Comparison of ENCODE assay signal across 1 cellular context in the genomic region with DNA sequence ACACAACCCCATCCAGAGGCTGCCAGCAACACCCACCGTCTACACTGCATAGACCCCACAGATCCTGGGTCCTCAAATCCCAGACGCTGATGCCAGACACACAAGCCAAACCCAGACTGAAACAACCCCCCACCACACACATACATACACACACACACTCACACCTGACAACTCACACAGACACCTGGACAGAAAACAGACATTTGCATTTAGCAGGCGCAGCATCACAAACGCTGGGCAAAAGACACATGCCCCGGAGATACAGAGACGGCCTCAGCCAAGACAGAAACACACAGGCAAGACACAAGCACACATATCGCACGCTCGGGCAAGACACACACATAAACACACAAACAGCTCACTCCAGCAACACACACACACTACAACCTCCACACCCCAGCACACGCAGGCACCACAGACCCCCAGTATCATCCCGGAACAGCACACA.
A peak's percentile ranks its signal among the peaks of the same experiment; 100 is the strongest.
TF ChIP-seq lines count a peak whose summit lies in the region.

No MANE protein-coding gene starts in this region.

TF ChIP-seq in K562, 482 proteins besides CTCF, POLR2A, EP300 and RAD21 (continues in another document):
- TF ChIP-seq HMGXB4 (CRISPR knock-in tag; IDR thresholded peaks at IDR 0.05) (0 out of 2 replicates have a peak, but pooled peaks have one; percentile 5), CHD1 (IDR thresholded peaks at IDR 0.05; ENCODE audit: low read length) (peak; percentile 98), WHSC1 (IDR thresholded peaks at IDR 0.05; ENCODE audit: low read length) (no peak), HLTF (IDR thresholded peaks at IDR 0.05) (peak; percentile 92), EP400 (IDR thresholded peaks at IDR 0.05) (peak; percentile 20; the same call in 1 of the 2 replicates), SP1 (CRISPR knock-in tag; IDR thresholded peaks at IDR 0.05) (no peak; the same call in 1 of the 2 replicates), ARNT (IDR thresholded peaks at IDR 0.05) (peak in 1 of 2 experiments; percentile 38; a peak in 1 of 4 replicates), NFE2L1 (tag; IDR thresholded peaks at IDR 0.05; ENCODE audit: borderline replicate concordance, low read depth) (no peak), ZNF311 (CRISPR knock-in tag; IDR thresholded peaks at IDR 0.05) (no peak), ZNF717 (CRISPR knock-in tag; IDR thresholded peaks at IDR 0.05) (no peak), ZFX (CRISPR knock-in tag; IDR thresholded peaks at IDR 0.05) (peak; percentile 18; the same call in 1 of the 2 replicates), ZZZ3 (IDR thresholded peaks at IDR 0.05) (no peak), ZNF282 (CRISPR knock-in tag; IDR thresholded peaks at IDR 0.05) (no peak), NR1H2 (CRISPR knock-in tag; IDR thresholded peaks at IDR 0.05) (no peak), NBN (IDR thresholded peaks at IDR 0.05; ENCODE audit: low read depth) (no peak; the same call in 1 of the 2 replicates), SPI1 (IDR thresholded peaks at IDR 0.05; ENCODE audit: borderline replicate concordance, low read depth, low read length) (no peak), SRSF1 (IDR thresholded peaks at IDR 0.05; ENCODE audit: low read depth, low read length) (no peak), STAG1 (CRISPR knock-in tag; IDR thresholded peaks at IDR 0.05; ENCODE audit: borderline replicate concordance) (no peak), NCOR1 (IDR thresholded peaks at IDR 0.05) (0 out of 2 replicates have a peak, but pooled peaks have one; percentile 20), ZNF280A (IDR thresholded peaks at IDR 0.05; ENCODE audit: low read depth, partially characterized antibody) (peak; percentile 70), ZNF354B (CRISPR knock-in tag; IDR thresholded peaks at IDR 0.05) (no peak), HDGF (IDR thresholded peaks at IDR 0.05) (0 out of 2 replicates have a peak, but pooled peaks have one; percentile 62)
- TF ChIP-seq, protein P1, sequence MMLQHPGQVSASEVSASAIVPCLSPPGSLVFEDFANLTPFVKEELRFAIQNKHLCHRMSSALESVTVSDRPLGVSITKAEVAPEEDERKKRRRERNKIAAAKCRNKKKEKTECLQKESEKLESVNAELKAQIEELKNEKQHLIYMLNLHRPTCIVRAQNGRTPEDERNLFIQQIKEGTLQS (IDR thresholded peaks at IDR 0.05), result no peak
- TF ChIP-seq, protein P1 (CRISPR knock-in tag; conservative IDR thresholded peaks at IDR 0.05), result 0 out of 2 replicates have a peak, but pooled peaks have one; percentile 25
- TF ChIP-seq, protein P2, sequence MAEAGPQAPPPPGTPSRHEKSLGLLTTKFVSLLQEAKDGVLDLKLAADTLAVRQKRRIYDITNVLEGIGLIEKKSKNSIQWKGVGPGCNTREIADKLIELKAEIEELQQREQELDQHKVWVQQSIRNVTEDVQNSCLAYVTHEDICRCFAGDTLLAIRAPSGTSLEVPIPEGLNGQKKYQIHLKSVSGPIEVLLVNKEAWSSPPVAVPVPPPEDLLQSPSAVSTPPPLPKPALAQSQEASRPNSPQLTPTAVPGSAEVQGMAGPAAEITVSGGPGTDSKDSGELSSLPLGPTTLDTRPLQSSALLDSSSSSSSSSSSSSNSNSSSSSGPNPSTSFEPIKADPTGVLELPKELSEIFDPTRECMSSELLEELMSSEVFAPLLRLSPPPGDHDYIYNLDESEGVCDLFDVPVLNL (CRISPR knock-in tag; IDR thresholded peaks at IDR 0.05; ENCODE audit: low read depth), result no peak
- TF ChIP-seq, protein P3, sequence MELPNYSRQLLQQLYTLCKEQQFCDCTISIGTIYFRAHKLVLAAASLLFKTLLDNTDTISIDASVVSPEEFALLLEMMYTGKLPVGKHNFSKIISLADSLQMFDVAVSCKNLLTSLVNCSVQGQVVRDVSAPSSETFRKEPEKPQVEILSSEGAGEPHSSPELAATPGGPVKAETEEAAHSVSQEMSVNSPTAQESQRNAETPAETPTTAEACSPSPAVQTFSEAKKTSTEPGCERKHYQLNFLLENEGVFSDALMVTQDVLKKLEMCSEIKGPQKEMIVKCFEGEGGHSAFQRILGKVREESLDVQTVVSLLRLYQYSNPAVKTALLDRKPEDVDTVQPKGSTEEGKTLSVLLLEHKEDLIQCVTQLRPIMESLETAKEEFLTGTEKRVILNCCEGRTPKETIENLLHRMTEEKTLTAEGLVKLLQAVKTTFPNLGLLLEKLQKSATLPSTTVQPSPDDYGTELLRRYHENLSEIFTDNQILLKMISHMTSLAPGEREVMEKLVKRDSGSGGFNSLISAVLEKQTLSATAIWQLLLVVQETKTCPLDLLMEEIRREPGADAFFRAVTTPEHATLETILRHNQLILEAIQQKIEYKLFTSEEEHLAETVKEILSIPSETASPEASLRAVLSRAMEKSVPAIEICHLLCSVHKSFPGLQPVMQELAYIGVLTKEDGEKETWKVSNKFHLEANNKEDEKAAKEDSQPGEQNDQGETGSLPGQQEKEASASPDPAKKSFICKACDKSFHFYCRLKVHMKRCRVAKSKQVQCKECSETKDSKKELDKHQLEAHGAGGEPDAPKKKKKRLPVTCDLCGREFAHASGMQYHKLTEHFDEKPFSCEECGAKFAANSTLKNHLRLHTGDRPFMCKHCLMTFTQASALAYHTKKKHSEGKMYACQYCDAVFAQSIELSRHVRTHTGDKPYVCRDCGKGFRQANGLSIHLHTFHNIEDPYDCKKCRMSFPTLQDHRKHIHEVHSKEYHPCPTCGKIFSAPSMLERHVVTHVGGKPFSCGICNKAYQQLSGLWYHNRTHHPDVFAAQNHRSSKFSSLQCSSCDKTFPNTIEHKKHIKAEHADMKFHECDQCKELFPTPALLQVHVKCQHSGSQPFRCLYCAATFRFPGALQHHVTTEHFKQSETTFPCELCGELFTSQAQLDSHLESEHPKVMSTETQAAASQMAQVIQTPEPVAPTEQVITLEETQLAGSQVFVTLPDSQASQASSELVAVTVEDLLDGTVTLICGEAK (IDR thresholded peaks at IDR 0.05), result peak; percentile 44
- TF ChIP-seq, protein P3 (CRISPR knock-in tag; IDR thresholded peaks at IDR 0.05), result no peak
- TF ChIP-seq, protein P4, sequence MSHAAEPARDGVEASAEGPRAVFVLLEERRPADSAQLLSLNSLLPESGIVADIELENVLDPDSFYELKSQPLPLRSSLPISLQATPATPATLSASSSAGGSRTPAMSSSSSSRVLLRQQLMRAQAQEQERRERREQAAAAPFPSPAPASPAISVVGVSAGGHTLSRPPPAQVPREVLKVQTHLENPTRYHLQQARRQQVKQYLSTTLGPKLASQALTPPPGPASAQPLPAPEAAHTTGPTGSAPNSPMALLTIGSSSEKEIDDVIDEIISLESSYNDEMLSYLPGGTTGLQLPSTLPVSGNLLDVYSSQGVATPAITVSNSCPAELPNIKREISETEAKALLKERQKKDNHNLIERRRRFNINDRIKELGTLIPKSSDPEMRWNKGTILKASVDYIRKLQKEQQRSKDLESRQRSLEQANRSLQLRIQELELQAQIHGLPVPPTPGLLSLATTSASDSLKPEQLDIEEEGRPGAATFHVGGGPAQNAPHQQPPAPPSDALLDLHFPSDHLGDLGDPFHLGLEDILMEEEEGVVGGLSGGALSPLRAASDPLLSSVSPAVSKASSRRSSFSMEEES (CRISPR knock-in tag; IDR thresholded peaks at IDR 0.05), result no peak
- TF ChIP-seq, protein P5, sequence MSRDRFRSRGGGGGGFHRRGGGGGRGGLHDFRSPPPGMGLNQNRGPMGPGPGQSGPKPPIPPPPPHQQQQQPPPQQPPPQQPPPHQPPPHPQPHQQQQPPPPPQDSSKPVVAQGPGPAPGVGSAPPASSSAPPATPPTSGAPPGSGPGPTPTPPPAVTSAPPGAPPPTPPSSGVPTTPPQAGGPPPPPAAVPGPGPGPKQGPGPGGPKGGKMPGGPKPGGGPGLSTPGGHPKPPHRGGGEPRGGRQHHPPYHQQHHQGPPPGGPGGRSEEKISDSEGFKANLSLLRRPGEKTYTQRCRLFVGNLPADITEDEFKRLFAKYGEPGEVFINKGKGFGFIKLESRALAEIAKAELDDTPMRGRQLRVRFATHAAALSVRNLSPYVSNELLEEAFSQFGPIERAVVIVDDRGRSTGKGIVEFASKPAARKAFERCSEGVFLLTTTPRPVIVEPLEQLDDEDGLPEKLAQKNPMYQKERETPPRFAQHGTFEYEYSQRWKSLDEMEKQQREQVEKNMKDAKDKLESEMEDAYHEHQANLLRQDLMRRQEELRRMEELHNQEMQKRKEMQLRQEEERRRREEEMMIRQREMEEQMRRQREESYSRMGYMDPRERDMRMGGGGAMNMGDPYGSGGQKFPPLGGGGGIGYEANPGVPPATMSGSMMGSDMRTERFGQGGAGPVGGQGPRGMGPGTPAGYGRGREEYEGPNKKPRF (IDR thresholded peaks at IDR 0.05; ENCODE audit: low read depth, low read length), result no peak
